17 cellular contexts compared by ENCODE assay signal in the genomic region with DNA sequence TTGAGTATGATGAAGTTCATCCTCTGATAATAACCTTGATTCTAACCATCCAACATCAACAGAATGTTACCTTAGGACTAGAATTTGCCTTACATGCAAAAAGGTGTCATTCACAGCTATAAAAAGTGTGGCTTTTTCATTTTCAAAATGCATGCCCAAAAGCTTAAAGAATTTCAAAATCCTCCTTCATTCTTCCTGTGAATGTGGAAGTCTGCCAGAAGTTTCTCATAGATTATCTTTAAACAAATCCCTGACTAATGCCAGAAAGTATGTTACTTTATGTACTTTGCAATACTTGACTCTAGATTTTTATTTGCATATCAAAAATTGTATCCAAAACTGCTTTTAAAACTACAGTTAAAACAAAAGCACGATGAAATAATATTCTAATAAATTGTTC.
DNase-seq lines count a peak whose midpoint lies in the region; ATAC-seq and TF ChIP-seq lines count a peak whose summit lies in the region.
"Had no signal": no experiment of that assay in that cellular context is flagged by ENCODE, and none has a peak within 500 bp of the region (broad histone marks: within the 10 kb centered on the region; RNA-seq: fewer than 3 reads in every experiment).

No MANE protein-coding gene starts in this region.

- no peaks in the 10 kb centered on the region for H4K20me1 ChIP-seq in GM23248 (ENCODE audit: insufficient read depth)

- WGBS in GM23248 (ENCODE audit: low coverage in 1 of 2, low lambda C conversion rate in 2 of 2, missing lambda C conversion rate in 2 of 2), 2 experiments = 91 to 94% methylated on average over 1 of the region's 1 CpG

- H3K9ac ChIP-seq in GM23248 = no peak overlapping the region

- no peaks in the 10 kb centered on the region for H3K36me3 ChIP-seq in GM23248 (ENCODE audit: low read depth)
- H3K36me3 ChIP-seq in RWPE2 (ENCODE audit: low read depth) = no peaks in the 10 kb centered on the region
- H3K36me3 ChIP-seq: SJCRH30 had no signal

- no peaks in the 10 kb centered on the region; the same call in 1 of the 2 replicates for H3K9me2 ChIP-seq in GM23248 (ENCODE audit: insufficient read depth)

- peak; percentile 90 for DNase-seq in GM23248
- no peak for DNase-seq in RWPE2 (ENCODE audit: low spot score)
- DNase-seq in fibroblast of peridontal ligament (ENCODE audit: extremely low read depth) = peak; percentile 92
- DNase-seq in stromal cell of bone marrow (ENCODE audit: low read depth) = peak; percentile 36
- DNase-seq in HK-2 (ENCODE audit: unreplicated experiment) = no peak
- no peak for DNase-seq in stimulated activated CD4-positive, alpha-beta T cell treated with anti-CD3 and anti-CD28 coated beads, Interleukin-12 subunit alpha, Interleukin-12 subunit beta, amount 100 ng/mL, for 4 hours
- DNase-seq: activated CD8-positive, alpha-beta memory T cell treated with anti-CD3 and anti-CD28 coated beads, Interleukin-2, amount 50 U/mL, for 48 hours; activated naive CD4-positive, alpha-beta T cell treated with anti-CD3 and anti-CD28 coated beads for 36 hours; effector memory CD8-positive, alpha-beta T cell; glutamatergic neuron; Karpas-422; NCI-H1436; nephron progenitor cell; SJCRH30; T-helper 9 cell; testis had no signal

- no peaks in the 10 kb centered on the region for H3K79me2 ChIP-seq in GM23248 (ENCODE audit: insufficient read depth)

- no peak for TF ChIP-seq CTCF in RWPE2 (IDR thresholded peaks at IDR 0.05; ENCODE audit: poor library complexity, severe bottlenecking)

- in situ Hi-C loops in GM23248 (cut with MboI) = no loop called here

- H3K27me3 ChIP-seq in GM23248 (replicated peaks; ENCODE audit: insufficient read depth) = no peaks in the 10 kb centered on the region
- no peaks in the 10 kb centered on the region for H3K27me3 ChIP-seq in RWPE2 (ENCODE audit: insufficient read depth, poor library complexity, severe bottlenecking)
- H3K27me3 ChIP-seq: SJCRH30, testis had no signal

- ATAC-seq in RWPE2 (ENCODE audit: low read depth) = peak; percentile 68
- no peak for ATAC-seq in GM21447 (IDR thresholded peaks at IDR 0.05; ENCODE audit: unreplicated experiment)
- ATAC-seq: effector memory CD8-positive, alpha-beta T cell had no signal

- no peak overlapping the region for H3K4me3 ChIP-seq in GM23248
- H3K4me3 ChIP-seq in RWPE2 (ENCODE audit: severe bottlenecking) = no peak overlapping the region
- H3K4me3 ChIP-seq: SJCRH30, testis had no signal

- peak overlapping the region; percentile 2 for H3K4me2 ChIP-seq in GM23248 (ENCODE audit: unreplicated experiment)

- no peaks in the 10 kb centered on the region for H3K9me3 ChIP-seq in GM23248 (ENCODE audit: low read depth)
- no peaks in the 10 kb centered on the region for H3K9me3 ChIP-seq in RWPE2 (ENCODE audit: severe bottlenecking)
- H3K9me3 ChIP-seq: SJCRH30, testis had no signal

- peaks cover 9% of the 10 kb centered on the region for H3F3A ChIP-seq in GM23248 (ENCODE audit: insufficient read depth)

- peaks cover 15% of the 10 kb centered on the region for H3K4me1 ChIP-seq in GM23248 (ENCODE audit: insufficient read depth)
- peaks cover 19% of the 10 kb centered on the region for H3K4me1 ChIP-seq in RWPE2 (ENCODE audit: insufficient read depth, poor library complexity, severe bottlenecking)
- H3K4me1 ChIP-seq: SJCRH30, testis had no signal

- H3K27ac ChIP-seq in GM23248 (no peak overlapping the region), RWPE2 (ENCODE audit: poor library complexity, severe bottlenecking) (peak overlapping the region; percentile 51)
- H3K27ac ChIP-seq: SJCRH30, testis had no signal

- H2AFZ ChIP-seq in GM23248 = no peak overlapping the region

Comparison
In these comparisons a context has a peak if more than half of its experiments do, and no peak if none do; other contexts are left out.
1. DNase-seq: peak in GM23248 (single experiment), fibroblast of peridontal ligament (single experiment) and stromal cell of bone marrow (single experiment); none in RWPE2 (single experiment), HK-2 (single experiment) and stimulated activated CD4-positive, alpha-beta T cell treated with anti-CD3 and anti-CD28 coated beads, Interleukin-12 subunit alpha, Interleukin-12 subunit beta, amount 100 ng/mL, for 4 hours (single experiment).